In the genomic region with DNA sequence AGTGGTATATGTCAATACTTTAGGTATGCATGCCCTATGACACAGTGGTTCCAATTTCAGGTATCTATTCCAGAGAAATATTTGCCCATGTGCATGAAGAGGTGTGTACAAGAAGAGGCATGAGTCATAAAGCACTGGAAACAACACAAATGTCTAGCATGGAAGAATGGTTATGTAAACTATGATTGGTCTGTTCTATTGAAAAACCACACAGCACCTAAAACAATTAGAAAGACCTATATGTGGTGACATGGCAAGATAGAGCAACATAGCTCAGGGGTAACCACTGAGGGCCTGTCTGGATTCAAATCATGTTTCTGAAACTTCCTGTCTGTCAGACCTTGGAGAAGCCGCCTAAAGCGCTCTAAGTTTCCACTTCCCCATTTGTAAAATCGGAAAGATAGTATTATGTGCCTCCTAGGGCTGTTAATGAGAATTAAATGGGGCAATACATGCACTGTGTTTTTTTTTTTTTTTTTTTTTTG, we compare ENCODE assay signal across 9 cellular contexts.
DNase-seq lines count a peak whose midpoint lies in the region; ATAC-seq, FAIRE-seq and TF ChIP-seq lines count a peak whose summit lies in the region.
"Had no signal": no experiment of that assay in that cellular context is flagged by ENCODE, and none has a peak within 500 bp of the region (broad histone marks: within the 10 kb centered on the region; RNA-seq: fewer than 3 reads in every experiment).

No MANE protein-coding gene starts in this region.

- no peaks in the 10 kb centered on the region for H3K27me3 Mint-ChIP-seq in activated CD4-positive, alpha-beta memory T cell treated with anti-CD3 and anti-CD28 coated beads for 36 hours
- no peaks in the 10 kb centered on the region for H3K27me3 Mint-ChIP-seq in activated CD4-positive, alpha-beta memory T cell treated with anti-CD3 and anti-CD28 coated beads, Interleukin-2, amount 10 ng/mL, durations not matched to agents 7 days and 5 days
- H3K27me3 Mint-ChIP-seq in activated naive CD8-positive, alpha-beta T cell treated with anti-CD3 and anti-CD28 coated beads, Interleukin-2, amount 10 ng/mL, durations not matched to agents 7 days and 5 days: no peaks in the 10 kb centered on the region
- peaks cover 9% of the 10 kb centered on the region for H3K27me3 Mint-ChIP-seq in Calu3 (ENCODE audit: unreplicated experiment)

- H3K4me1 Mint-ChIP-seq in activated CD4-positive, alpha-beta memory T cell treated with anti-CD3 and anti-CD28 coated beads for 36 hours (ENCODE audit: low read depth): peaks cover 13% of the 10 kb centered on the region
- peaks cover 5% of the 10 kb centered on the region for H3K4me1 Mint-ChIP-seq in activated CD4-positive, alpha-beta memory T cell treated with anti-CD3 and anti-CD28 coated beads, Interleukin-2, amount 10 ng/mL, durations not matched to agents 7 days and 5 days
- H3K4me1 Mint-ChIP-seq in activated naive CD8-positive, alpha-beta T cell treated with anti-CD3 and anti-CD28 coated beads, Interleukin-2, amount 10 ng/mL, durations not matched to agents 7 days and 5 days: peaks cover 6% of the 10 kb centered on the region
- H3K4me1 Mint-ChIP-seq in Calu3 (ENCODE audit: low read depth, unreplicated experiment): peaks cover 6% of the 10 kb centered on the region

- POLR2A ChIA-PET in activated CD4-positive, alpha-beta memory T cell treated with anti-CD3 and anti-CD28 coated beads for 36 hours (lab: Charles Lee): interaction anchor here (1.0 kb wide), 1 partner anchor 65 kb away, joined by 4 read pairs; no protein-coding TSS in a partner anchor
- POLR2A ChIA-PET in activated CD4-positive, alpha-beta memory T cell treated with anti-CD3 and anti-CD28 coated beads, Interleukin-2, amount 10 ng/mL, durations not matched to agents 7 days and 5 days (lab: Charles Lee): no interaction called here
- POLR2A ChIA-PET in activated naive CD8-positive, alpha-beta T cell treated with anti-CD3 and anti-CD28 coated beads, Interleukin-2, amount 10 ng/mL, durations not matched to agents 7 days and 5 days (lab: Charles Lee): no interaction called here

- H3K36me3 Mint-ChIP-seq in activated CD4-positive, alpha-beta memory T cell treated with anti-CD3 and anti-CD28 coated beads for 36 hours: no peaks in the 10 kb centered on the region
- no peaks in the 10 kb centered on the region for H3K36me3 Mint-ChIP-seq in activated CD4-positive, alpha-beta memory T cell treated with anti-CD3 and anti-CD28 coated beads, Interleukin-2, amount 10 ng/mL, durations not matched to agents 7 days and 5 days (ENCODE audit: low read depth)
- no peaks in the 10 kb centered on the region for H3K36me3 Mint-ChIP-seq in activated naive CD8-positive, alpha-beta T cell treated with anti-CD3 and anti-CD28 coated beads, Interleukin-2, amount 10 ng/mL, durations not matched to agents 7 days and 5 days
- no peaks in the 10 kb centered on the region for H3K36me3 Mint-ChIP-seq in Calu3 (ENCODE audit: insufficient read depth, unreplicated experiment)

- CTCF ChIA-PET in activated CD4-positive, alpha-beta memory T cell treated with anti-CD3 and anti-CD28 coated beads for 36 hours (lab: Charles Lee): no interaction called here
- CTCF ChIA-PET in activated CD4-positive, alpha-beta memory T cell treated with anti-CD3 and anti-CD28 coated beads, Interleukin-2, amount 10 ng/mL, durations not matched to agents 7 days and 5 days (lab: Charles Lee): interaction anchor here (0.7 to 1.0 kb wide), 2 partner anchors 85 to 114 kb away, joined by 3 to 4 read pairs; no protein-coding TSS in a partner anchor
- CTCF ChIA-PET in Calu3 (lab: Charles Lee): no interaction called here

- ATAC-seq in HG02763 (IDR thresholded peaks at IDR 0.05; ENCODE audit: unreplicated experiment): peak; percentile 74
- ATAC-seq in activated naive CD8-positive, alpha-beta T cell treated with anti-CD3 and anti-CD28 coated beads, Interleukin-2, amount 10 ng/mL, durations not matched to agents 7 days and 5 days (ENCODE audit: low read depth): peak; percentile 47

- DNase-seq in activated CD4-positive, alpha-beta memory T cell treated with anti-CD3 and anti-CD28 coated beads for 36 hours: peak; percentile 49
- DNase-seq in activated CD4-positive, alpha-beta memory T cell treated with anti-CD3 and anti-CD28 coated beads, Interleukin-2, amount 10 ng/mL, durations not matched to agents 7 days and 5 days: no peak
- DNase-seq in NCI-H2196 (lab: John Stamatoyannopoulos, UW; ENCODE audit: unreplicated experiment): peak; percentile 56
- DNase-seq in activated naive CD8-positive, alpha-beta T cell treated with anti-CD3 and anti-CD28 coated beads, Interleukin-2, amount 10 ng/mL, durations not matched to agents 7 days and 5 days: no peak
- peak; percentile 30 for DNase-seq in urothelium cell line (ENCODE audit: low spot score)
- DNase-seq in ecto neural progenitor cell (ENCODE audit: low spot score): no peak
- DNase-seq in Calu3: no peak

- no peaks in the 10 kb centered on the region for H3K9me3 Mint-ChIP-seq in activated CD4-positive, alpha-beta memory T cell treated with anti-CD3 and anti-CD28 coated beads for 36 hours
- H3K9me3 Mint-ChIP-seq in activated CD4-positive, alpha-beta memory T cell treated with anti-CD3 and anti-CD28 coated beads, Interleukin-2, amount 10 ng/mL, durations not matched to agents 7 days and 5 days: no peaks in the 10 kb centered on the region
- no peaks in the 10 kb centered on the region for H3K9me3 Mint-ChIP-seq in activated naive CD8-positive, alpha-beta T cell treated with anti-CD3 and anti-CD28 coated beads, Interleukin-2, amount 10 ng/mL, durations not matched to agents 7 days and 5 days
- H3K9me3 Mint-ChIP-seq in Calu3 (ENCODE audit: low read depth, unreplicated experiment): no peaks in the 10 kb centered on the region

- no TSS peak for BruUV-seq in Calu3 (replicated peaks; lab: Mats Ljungman, UMichigan)

- no peak overlapping the region for H3K4me3 Mint-ChIP-seq in activated CD4-positive, alpha-beta memory T cell treated with anti-CD3 and anti-CD28 coated beads for 36 hours
- H3K4me3 Mint-ChIP-seq in activated CD4-positive, alpha-beta memory T cell treated with anti-CD3 and anti-CD28 coated beads, Interleukin-2, amount 10 ng/mL, durations not matched to agents 7 days and 5 days: no peak overlapping the region
- H3K4me3 Mint-ChIP-seq in activated naive CD8-positive, alpha-beta T cell treated with anti-CD3 and anti-CD28 coated beads, Interleukin-2, amount 10 ng/mL, durations not matched to agents 7 days and 5 days: no peak overlapping the region
- H3K4me3 Mint-ChIP-seq in Calu3 (ENCODE audit: low read depth, unreplicated experiment): no peak overlapping the region

- H3K27ac Mint-ChIP-seq in activated CD4-positive, alpha-beta memory T cell treated with anti-CD3 and anti-CD28 coated beads for 36 hours: peak overlapping the region; percentile 80
- no peak overlapping the region for H3K27ac Mint-ChIP-seq in activated CD4-positive, alpha-beta memory T cell treated with anti-CD3 and anti-CD28 coated beads, Interleukin-2, amount 10 ng/mL, durations not matched to agents 7 days and 5 days
- no peak overlapping the region for H3K27ac Mint-ChIP-seq in activated naive CD8-positive, alpha-beta T cell treated with anti-CD3 and anti-CD28 coated beads, Interleukin-2, amount 10 ng/mL, durations not matched to agents 7 days and 5 days
- H3K27ac Mint-ChIP-seq in Calu3 (ENCODE audit: unreplicated experiment): no peak overlapping the region

- FAIRE-seq in urothelium cell line (lab: Jason Lieb, UNC): no peak
- FAIRE-seq: TTC549 had no signal

- no peak for TF ChIP-seq CTCF in Calu3 (IDR thresholded peaks at IDR 0.05; ENCODE audit: unreplicated experiment)

- intact Hi-C loops in activated CD4-positive, alpha-beta memory T cell treated with anti-CD3 and anti-CD28 coated beads for 36 hours (cut with micrococcal nuclease): loop anchor here (1.0 to 2.0 kb wide), 6 partner anchors 15 to 170 kb away; no protein-coding TSS in a partner anchor
- intact Hi-C loops in Calu3 (cut with micrococcal nuclease; ENCODE audit: unreplicated experiment): no loop called here

Comparison
In these comparisons a context has a peak if more than half of its experiments do, and no peak if none do; other contexts are left out.
1. DNase-seq: peak in activated CD4-positive, alpha-beta memory T cell treated with anti-CD3 and anti-CD28 coated beads for 36 hours (single experiment), NCI-H2196 (single experiment) and urothelium cell line (single experiment); none in activated CD4-positive, alpha-beta memory T cell treated with anti-CD3 and anti-CD28 coated beads, Interleukin-2, amount 10 ng/mL, durations not matched to agents 7 days and 5 days (single experiment), activated naive CD8-positive, alpha-beta T cell treated with anti-CD3 and anti-CD28 coated beads, Interleukin-2, amount 10 ng/mL, durations not matched to agents 7 days and 5 days (single experiment), ecto neural progenitor cell (single experiment) and Calu3 (single experiment).